ENCODE assay signal across 30 cellular contexts in the genomic region with DNA sequence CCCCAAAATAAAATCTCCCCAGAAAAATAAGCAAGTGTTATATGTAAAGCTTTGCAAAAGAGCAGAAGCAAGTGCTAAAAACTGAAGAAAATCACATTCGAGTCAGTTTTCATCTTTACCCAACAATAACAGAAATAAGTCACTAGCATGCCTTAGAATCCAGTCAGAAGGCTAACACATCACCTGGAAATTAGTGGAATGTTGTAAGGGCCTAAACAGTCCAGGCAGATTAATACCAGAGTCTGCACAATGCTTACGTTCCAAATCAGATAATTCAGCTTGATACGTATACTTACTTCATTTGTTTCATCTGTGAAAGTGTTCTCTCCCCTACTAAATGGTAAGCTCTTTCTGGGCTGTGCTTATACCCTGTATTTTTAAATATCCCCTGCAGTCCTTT.
"Had no signal": no experiment of that assay in that cellular context is flagged by ENCODE, and none has a peak within 500 bp of the region (broad histone marks: within the 10 kb centered on the region; RNA-seq: fewer than 3 reads in every experiment).

No MANE protein-coding gene starts in this region.

- H3K27ac ChIP-seq: adrenal gland, body of pancreas, esophagus squamous epithelium, gastroesophageal sphincter, heart left ventricle, lower lobe of right lung, thoracic aorta, upper lobe of left lung, VCaP had no signal

- H3K4me1 Mint-ChIP-seq: activated CD4-positive, alpha-beta T cell treated with anti-CD3 and anti-CD28 coated beads, Interleukin-2, amount 10 ng/mL, durations not matched to agents 7 days and 5 days; activated T-helper 17 cell treated with anti-CD3 and anti-CD28 coated beads, Interleukin-2, amount 50 U/mL, for 72 hours; neural crest cell had no signal

- H3K9me3 Mint-ChIP-seq: activated CD4-positive, alpha-beta T cell treated with anti-CD3 and anti-CD28 coated beads, Interleukin-2, amount 10 ng/mL, durations not matched to agents 7 days and 5 days; activated naive CD4-positive, alpha-beta T cell treated with anti-CD3 and anti-CD28 coated beads, Interleukin-2, amount 50 U/mL, for 72 hours; activated T-cell treated with anti-CD3 and anti-CD28 coated beads, Interleukin-2, amount 50 U/mL, for 24 hours; activated T-helper 17 cell treated with anti-CD3 and anti-CD28 coated beads, Interleukin-2, amount 50 U/mL, for 72 hours; neural crest cell; T-cell had no signal

- H3K27ac Mint-ChIP-seq: activated CD4-positive, alpha-beta T cell treated with anti-CD3 and anti-CD28 coated beads, Interleukin-2, amount 10 ng/mL, durations not matched to agents 7 days and 5 days; activated naive CD4-positive, alpha-beta T cell treated with anti-CD3 and anti-CD28 coated beads, Interleukin-2, amount 50 U/mL, for 72 hours; activated T-cell treated with anti-CD3 and anti-CD28 coated beads, Interleukin-2, amount 50 U/mL, for 24 hours; activated T-helper 17 cell treated with anti-CD3 and anti-CD28 coated beads, Interleukin-2, amount 50 U/mL, for 72 hours; naive thymus-derived CD4-positive, alpha-beta T cell; T-cell; T-helper 2 cell treated with Interferon-gamma antibody and Interleukin-4, amounts not matched to agents 5 μg/mL and 100 μg/mL, for 36 hours had no signal

- ATAC-seq: activated CD4-positive, CD25-positive, alpha-beta regulatory T cell treated with anti-CD3 and anti-CD28 coated beads, Interleukin-2, amount 50 U/mL, for 24 hours; activated naive CD4-positive, alpha-beta T cell treated with anti-CD3 and anti-CD28 coated beads, Interleukin-2, amount 50 U/mL, for 72 hours; activated T-helper 17 cell treated with anti-CD3 and anti-CD28 coated beads, Interleukin-2, amount 50 U/mL, for 72 hours; body of pancreas; gastroesophageal sphincter; heart left ventricle; lower lobe of right lung; naive thymus-derived CD4-positive, alpha-beta T cell; sciatic nerve; SK-N-SH treated with all-trans-retinoic acid at 6 μM for 48 hours; T-cell had no signal

- H3K4me3 Mint-ChIP-seq: activated CD4-positive, alpha-beta T cell treated with anti-CD3 and anti-CD28 coated beads, Interleukin-2, amount 10 ng/mL, durations not matched to agents 7 days and 5 days; activated T-cell treated with anti-CD3 and anti-CD28 coated beads, Interleukin-2, amount 50 U/mL, for 24 hours; activated T-helper 17 cell treated with anti-CD3 and anti-CD28 coated beads, Interleukin-2, amount 50 U/mL, for 72 hours; naive thymus-derived CD4-positive, alpha-beta T cell; neural crest cell; T-cell; T-helper 2 cell treated with Interferon-gamma antibody and Interleukin-4, amounts not matched to agents 5 μg/mL and 100 μg/mL, for 36 hours had no signal

- H3K27me3 Mint-ChIP-seq: activated CD4-positive, alpha-beta T cell treated with anti-CD3 and anti-CD28 coated beads, Interleukin-2, amount 10 ng/mL, durations not matched to agents 7 days and 5 days; activated T-cell treated with anti-CD3 and anti-CD28 coated beads, Interleukin-2, amount 50 U/mL, for 24 hours; activated T-helper 17 cell treated with anti-CD3 and anti-CD28 coated beads, Interleukin-2, amount 50 U/mL, for 72 hours; naive thymus-derived CD4-positive, alpha-beta T cell; T-cell had no signal

- H3K27me3 ChIP-seq: adrenal gland, body of pancreas, cardiac muscle cell, esophagus squamous epithelium, gastroesophageal sphincter, heart left ventricle, upper lobe of left lung had no signal

- DNase-seq: activated CD4-positive, alpha-beta T cell treated with anti-CD3 and anti-CD28 coated beads, Interleukin-2, amount 10 ng/mL, durations not matched to agents 7 days and 5 days; activated CD8-positive, alpha-beta memory T cell treated with anti-CD3 and anti-CD28 coated beads for 24 hours; activated CD8-positive, alpha-beta memory T cell treated with anti-CD3 and anti-CD28 coated beads, Interleukin-2, amount 50 U/mL, for 4 hours; activated T-cell treated with anti-CD3 and anti-CD28 coated beads, Interleukin-2, amount 50 U/mL, for 24 hours; adrenal gland; body of pancreas; dermis blood vessel endothelial cell; effector memory CD4-positive, alpha-beta T cell; esophagus squamous epithelium; heart left ventricle; islet precursor cell; lower lobe of right lung; naive thymus-derived CD4-positive, alpha-beta T cell; occipital lobe; posterior cingulate gyrus; stimulated activated CD4-positive, alpha-beta T cell treated with anti-CD3 and anti-CD28 coated beads, Interleukin-4, amount 100 ng/mL, for 24 hours; stimulated activated naive CD4-positive, alpha-beta T cell treated with Interleukin-2 at 50 U/mL for 16 hours; T-cell; upper lobe of left lung had no signal

- H3K4me3 ChIP-seq: adrenal gland, body of pancreas, cardiac muscle cell, esophagus squamous epithelium, gastroesophageal sphincter, heart left ventricle, lower lobe of right lung, thoracic aorta, upper lobe of left lung had no signal

- H3K9me3 ChIP-seq: adrenal gland, body of pancreas, lower lobe of right lung, thoracic aorta, upper lobe of left lung had no signal
